Comparison of ENCODE assay signal across 28 cellular contexts in genomic region chr12:93178154-93178878, GRCh38.
DNase-seq lines count a peak whose midpoint lies in the region; ATAC-seq and TF ChIP-seq lines count a peak whose summit lies in the region.
"Had no signal": no experiment of that assay in that cellular context is flagged by ENCODE, and none has a peak within 500 bp of the region (broad histone marks: within the 10 kb centered on the region; RNA-seq: fewer than 3 reads in every experiment).

No MANE protein-coding gene starts in this region.

- H3K9ac ChIP-seq in parathyroid adenoma, result no peak overlapping the region
- H3K9ac ChIP-seq in mammary epithelial cell (ENCODE audit: insufficient read depth, low read length), result no peak overlapping the region
- H3K9ac ChIP-seq: BLaER1 treated with 17β-estradiol and CSF1 and Interleukin-3, amounts not matched to agents 10 nM and 100 nM had no signal

- H3K4me3 ChIP-seq in HEK293 (ENCODE audit: low read depth, low read length) (no peak overlapping the region), parathyroid adenoma (ENCODE audit: low read depth, low read length) (no peak overlapping the region), mammary epithelial cell (replicated peaks in 1 of 3; ENCODE audit: insufficient read depth in 1 of 3, low read depth in 2 of 3, low read length in 3 of 3) (no peak overlapping the region)
- H3K4me3 ChIP-seq: BLaER1 treated with 17β-estradiol and CSF1 and Interleukin-3, amounts not matched to agents 10 nM and 100 nM; GM12878; uterus had no signal

- H3K9me3 ChIP-seq in HEK293 (ENCODE audit: control insufficient read depth, insufficient read depth, low read depth, low read length), result no peaks in the 10 kb centered on the region
- H3K9me3 ChIP-seq in parathyroid adenoma (ENCODE audit: control insufficient read depth, low read length), result no peaks in the 10 kb centered on the region
- no peaks in the 10 kb centered on the region for H3K9me3 ChIP-seq in mammary epithelial cell (replicated peaks; ENCODE audit: insufficient read depth, low read length)
- H3K9me3 ChIP-seq: neutrophil, uterus had no signal

- H3K27me3 Mint-ChIP-seq in endothelial cell (ENCODE audit: unreplicated experiment), result no peaks in the 10 kb centered on the region
- H3K27me3 Mint-ChIP-seq: activated naive CD8-positive, alpha-beta T cell had no signal

- in situ Hi-C loops in mammary epithelial cell (cut with MboI; ENCODE audit: low sequenced_read_pairs in 2 of 2), result no loop called here

- peaks cover 7% of the 10 kb centered on the region for H3K4me1 ChIP-seq in HEK293 (ENCODE audit: control insufficient read depth, insufficient read depth, low read length)
- H3K4me1 ChIP-seq in parathyroid adenoma, result peaks cover 37% of the 10 kb centered on the region
- H3K4me1 ChIP-seq in mammary epithelial cell (ENCODE audit: insufficient read depth, low read length), result no peaks in the 10 kb centered on the region

- H3K36me3 ChIP-seq in HEK293 (ENCODE audit: control insufficient read depth in 2 of 2, insufficient read depth in 1 of 2, low read length in 2 of 2), result no peaks in the 10 kb centered on the region
- H3K36me3 ChIP-seq in parathyroid adenoma (ENCODE audit: control insufficient read depth, insufficient read depth, low read length), result no peaks in the 10 kb centered on the region
- H3K36me3 ChIP-seq in mammary epithelial cell (ENCODE audit: insufficient read depth, low read length), result no peaks in the 10 kb centered on the region
- H3K36me3 ChIP-seq: BLaER1 treated with 17β-estradiol and CSF1 and Interleukin-3, amounts not matched to agents 10 nM and 100 nM; neutrophil; uterus; WERI-Rb-1 had no signal

- no peaks in the 10 kb centered on the region for H3K36me3 Mint-ChIP-seq in endothelial cell (ENCODE audit: low read depth, unreplicated experiment)
- H3K36me3 Mint-ChIP-seq: activated naive CD8-positive, alpha-beta T cell; stimulated activated effector memory CD8-positive, alpha-beta T cell treated with anti-CD3 and anti-CD28 coated beads, Interleukin-12 subunit alpha, Interleukin-12 subunit beta, amount 100 ng/mL, for 72 hours had no signal

- no peaks in the 10 kb centered on the region for H4K20me1 ChIP-seq in mammary epithelial cell (ENCODE audit: insufficient read depth, low read length)
- H4K20me1 ChIP-seq: BLaER1 treated with 17β-estradiol and CSF1 and Interleukin-3, amounts not matched to agents 10 nM and 100 nM had no signal

- no peaks in the 10 kb centered on the region for H3K27me3 ChIP-seq in parathyroid adenoma (ENCODE audit: control insufficient read depth, insufficient read depth, low read length)
- no peaks in the 10 kb centered on the region for H3K27me3 ChIP-seq in mammary epithelial cell (ENCODE audit: insufficient read depth, low read length)
- H3K27me3 ChIP-seq: BLaER1 treated with 17β-estradiol and CSF1 and Interleukin-3, amounts not matched to agents 10 nM and 100 nM; neutrophil; uterus had no signal

- H2AFZ ChIP-seq in parathyroid adenoma (no peak overlapping the region), mammary epithelial cell (ENCODE audit: low read depth, low read length) (no peak overlapping the region)

- peak overlapping the region; percentile 43 for H3K27ac Mint-ChIP-seq in endothelial cell (ENCODE audit: unreplicated experiment)
- H3K27ac Mint-ChIP-seq: activated naive CD8-positive, alpha-beta T cell; activated T-helper 2 cell treated with anti-CD3 and anti-CD28 coated beads, Interferon-gamma antibody, Interleukin-2, Interleukin-4, amounts not matched to agents 10 μg/mL and 5 μg/mL and 100 μg/mL, durations not matched to agents 14 hours and 24 hours and 36 hours; stimulated activated effector memory CD8-positive, alpha-beta T cell treated with anti-CD3 and anti-CD28 coated beads, Interleukin-12 subunit alpha, Interleukin-12 subunit beta, amount 100 ng/mL, for 72 hours; T-helper 2 cell treated with Interferon-gamma antibody and Interleukin-4, amounts not matched to agents 5 μg/mL and 100 μg/mL, for 36 hours had no signal

- H3K79me2 ChIP-seq in parathyroid adenoma (no peaks in the 10 kb centered on the region), mammary epithelial cell (ENCODE audit: insufficient read depth, low read length) (no peaks in the 10 kb centered on the region)

- intact Hi-C loops in mammary epithelial cell (cut with micrococcal nuclease), result no loop called here

- no peak overlapping the region for H3K4me3 Mint-ChIP-seq in endothelial cell (ENCODE audit: unreplicated experiment)
- H3K4me3 Mint-ChIP-seq: activated naive CD8-positive, alpha-beta T cell; stimulated activated effector memory CD8-positive, alpha-beta T cell treated with anti-CD3 and anti-CD28 coated beads, Interleukin-12 subunit alpha, Interleukin-12 subunit beta, amount 100 ng/mL, for 72 hours; T-helper 2 cell treated with Interferon-gamma antibody and Interleukin-4, amounts not matched to agents 5 μg/mL and 100 μg/mL, for 36 hours had no signal

- H3K9me3 Mint-ChIP-seq in endothelial cell (ENCODE audit: unreplicated experiment), result no peaks in the 10 kb centered on the region
- H3K9me3 Mint-ChIP-seq: activated T-helper 2 cell treated with anti-CD3 and anti-CD28 coated beads, Interferon-gamma antibody, Interleukin-2, Interleukin-4, amounts not matched to agents 10 μg/mL and 5 μg/mL and 100 μg/mL, durations not matched to agents 14 hours and 24 hours and 36 hours; stimulated activated effector memory CD8-positive, alpha-beta T cell treated with anti-CD3 and anti-CD28 coated beads, Interleukin-12 subunit alpha, Interleukin-12 subunit beta, amount 100 ng/mL, for 72 hours; T-helper 2 cell treated with Interferon-gamma antibody and Interleukin-4, amounts not matched to agents 5 μg/mL and 100 μg/mL, for 36 hours had no signal

- TF ChIP-seq CTCF in HEK293 (tag by site-specific recombination; IDR thresholded peaks at IDR 0.05) (no peak), endothelial cell (IDR thresholded peaks at IDR 0.05; ENCODE audit: unreplicated experiment) (no peak), parathyroid adenoma (IDR thresholded peaks at IDR 0.05) (no peak), mammary epithelial cell (conservative IDR thresholded peaks at IDR 0.05 in 1 of 2, IDR thresholded peaks at IDR 0.05 in 1 of 2; ENCODE audit: extremely low read depth in 1 of 2, insufficient read depth in 1 of 2, low read depth in 1 of 2, low read length in 2 of 2) (no peak)

- CTCF ChIA-PET in HEK293 (lab: Yijun Ruan, JAX) (no interaction called here), mammary epithelial cell (lab: Charles Lee; ENCODE audit: low non-redundant PET) (no interaction called here)

- no peak for ATAC-seq in HG02763 (IDR thresholded peaks at IDR 0.05; ENCODE audit: unreplicated experiment)
- ATAC-seq: GM12878; stimulated activated effector memory CD8-positive, alpha-beta T cell treated with anti-CD3 and anti-CD28 coated beads, Interleukin-12 subunit alpha, Interleukin-12 subunit beta, amount 100 ng/mL, for 72 hours had no signal

- H3K4me1 Mint-ChIP-seq in endothelial cell (ENCODE audit: unreplicated experiment), result peaks cover 6% of the 10 kb centered on the region
- H3K4me1 Mint-ChIP-seq: stimulated activated effector memory CD8-positive, alpha-beta T cell treated with anti-CD3 and anti-CD28 coated beads, Interleukin-12 subunit alpha, Interleukin-12 subunit beta, amount 100 ng/mL, for 72 hours had no signal

- 71% methylated on average over 4 of the region's 4 CpGs for WGBS in mammary epithelial cell (ENCODE audit: low coverage, missing lambda C conversion rate)

- H3K27ac ChIP-seq in HEK293 (ENCODE audit: extremely low read depth, low read depth, low read length) (no peak overlapping the region), parathyroid adenoma (peak overlapping the region; percentile 84), mammary epithelial cell (ENCODE audit: insufficient read depth, low read depth, low read length) (no peak overlapping the region)
- H3K27ac ChIP-seq: BLaER1 treated with 17β-estradiol and CSF1 and Interleukin-3, amounts not matched to agents 10 nM and 100 nM; neutrophil; WERI-Rb-1 had no signal

- POLR2A ChIA-PET in HEK293 (lab: Yijun Ruan, JAX), result interaction anchor here (0.6 kb wide), 1 partner anchor 263 kb away, joined by 4 read pairs; no protein-coding TSS in a partner anchor

- H3K4me2 ChIP-seq in parathyroid adenoma (ENCODE audit: low read length), result no peak overlapping the region
- no peak overlapping the region for H3K4me2 ChIP-seq in mammary epithelial cell (ENCODE audit: insufficient read depth, low read depth, low read length)
- H3K4me2 ChIP-seq: BLaER1 treated with 17β-estradiol and CSF1 and Interleukin-3, amounts not matched to agents 10 nM and 100 nM had no signal

- dilution Hi-C loops in mammary epithelial cell (cut with HindIII; ENCODE audit: low sequenced_read_pairs), result no loop called here

- peak; percentile 55 for DNase-seq in MV-4-11 (lab: John Stamatoyannopoulos, UW)
- DNase-seq in endothelial cell (ENCODE audit: low spot score), result no peak
- DNase-seq in DMS79 (lab: John Stamatoyannopoulos, UW), result no peak
- no peak for DNase-seq in mammary epithelial cell
- DNase-seq: activated CD4-positive, alpha-beta T cell treated with anti-CD3 and anti-CD28 coated beads, Interleukin-2, amount 50 U/mL, for 1 hour; activated CD8-positive, alpha-beta memory T cell treated with anti-CD3 and anti-CD28 coated beads, Interleukin-2, amount 50 U/mL, for 48 hours; COR-L47; effector CD4-positive, alpha-beta T cell; foreskin melanocyte; hypothalamus; KG1; MM.1S; NCI-H2171; NCI-H510A treated with DMSO at 0.1 percent for 48 hours; NK-92 treated with Interleukin-12 subunit alpha and Interleukin-12 subunit beta, amount 100 ng/mL, for 24 hours; stimulated activated CD4-positive, alpha-beta T cell treated with anti-CD3 and anti-CD28 coated beads, Interleukin-2, amount 100 ng/mL, for 48 hours; uterus; WERI-Rb-1 had no signal

- BruUV-seq in mammary epithelial cell (replicated peaks; lab: Mats Ljungman, UMichigan), result no TSS peak

TF ChIP-seq in HEK293, 187 proteins besides CTCF, POLR2A, EP300 and RAD21:
- TF ChIP-seq ZNF211 (tag by site-specific recombination; IDR thresholded peaks at IDR 0.05; ENCODE audit: low read depth) (no peak), SETDB1 (IDR thresholded peaks at IDR 0.05; ENCODE audit: insufficient read length, low read length) (peak; percentile 98), TRIM28 (IDR thresholded peaks at IDR 0.05; ENCODE audit: borderline replicate concordance, low read length) (0 out of 2 replicates have a peak, but pooled peaks have one; percentile 50), ZNF610 (tag by site-specific recombination; IDR thresholded peaks at IDR 0.05; ENCODE audit: borderline replicate concordance) (peak; percentile 29; the same call in 1 of the 2 replicates)
